ENCODE assay signal across 34 cellular contexts in genomic region chr14:84519836-84520235, GRCh38.
"Had no signal": no experiment of that assay in that cellular context is flagged by ENCODE, and none has a peak within 500 bp of the region (broad histone marks: within the 10 kb centered on the region; RNA-seq: fewer than 3 reads in every experiment).

No MANE protein-coding gene starts in this region.

- H3K9ac ChIP-seq: KMS-11 had no signal

- H3K27ac ChIP-seq: KMS-11 had no signal

- H3K4me3 ChIP-seq: MG63 had no signal

- H3K27me3 ChIP-seq: MG63 had no signal

- DNase-seq: Karpas-422, Kasumi-1, KG1, MG63, MM.1S, MV-4-11, NCI-H1048, NCI-H1092, NCI-H1092 treated with DMSO at 0.1 percent for 48 hours, NCI-H1105, NCI-H1105 treated with DMSO at 0.1 percent for 48 hours, NCI-H1417, NCI-H1417 treated with DMSO at 0.1 percent for 48 hours, NCI-H1436, NCI-H1436 treated with DMSO at 0.1 percent for 48 hours, NCI-H146, NCI-H1694, NCI-H1694 treated with DMSO at 0.1 percent for 48 hours, NCI-H187, NCI-H187 treated with DMSO at 0.1 percent for 48 hours, NCI-H1930, NCI-H2029, NCI-H2029 treated with DMSO at 0.1 percent for 48 hours, NCI-H2081, NCI-H2081 treated with DMSO at 0.1 percent for 48 hours, NCI-H2171, NCI-H2171 treated with DMSO at 0.1 percent for 48 hours, NCI-H2227 treated with DMSO at 0.1 percent for 48 hours, NCI-H226, NCI-H345, NCI-H446, NCI-H446 treated with DMSO at 0.1 percent for 48 hours, NCI-H510A had no signal

- H3K4me2 ChIP-seq: KMS-11 had no signal

- H3K36me3 ChIP-seq: MG63 had no signal
